11 cellular contexts compared by ENCODE assay signal in genomic region chr6:99629293-99629692, GRCh38. TPM values are rescaled to one million over a fixed set of nuclear protein-coding genes. Genes with fewer than 3 reads are reported as not detected.
"Had no signal": no experiment of that assay in that cellular context is flagged by ENCODE, and none has a peak within 500 bp of the region (broad histone marks: within the 10 kb centered on the region; RNA-seq: fewer than 3 reads in every experiment).

No MANE protein-coding gene starts in this region.

- DNase-seq: H7, HFFc6, KG1 had no signal

- H3K4me1 ChIP-seq: HAP-1 had no signal

- H3K4me2 ChIP-seq: GM23338 had no signal

- H3K4me3 ChIP-seq: GM23338, HAP-1 had no signal

- H2AFZ ChIP-seq: GM23338 had no signal

- FAIRE-seq: HepG2 had no signal

- H3K36me3 ChIP-seq: HAP-1 had no signal

- H3K9me3 ChIP-seq: HAP-1 had no signal

- ATAC-seq: GM23338, HCT116, HepG2 had no signal

- H3K27ac ChIP-seq: HL-60 had no signal

RNA-seq across cellular contexts. Expression of gene PRDM13, which starts 22.7 kb away (rescaled TPM):
- total RNA-seq: H4, HepG2, HFFc6, HT1080 had no signal
- polyA plus RNA-seq: HepG2, IgD-negative memory B cell had no signal
